ENCODE assay signal across 8 cellular contexts in the genomic region with DNA sequence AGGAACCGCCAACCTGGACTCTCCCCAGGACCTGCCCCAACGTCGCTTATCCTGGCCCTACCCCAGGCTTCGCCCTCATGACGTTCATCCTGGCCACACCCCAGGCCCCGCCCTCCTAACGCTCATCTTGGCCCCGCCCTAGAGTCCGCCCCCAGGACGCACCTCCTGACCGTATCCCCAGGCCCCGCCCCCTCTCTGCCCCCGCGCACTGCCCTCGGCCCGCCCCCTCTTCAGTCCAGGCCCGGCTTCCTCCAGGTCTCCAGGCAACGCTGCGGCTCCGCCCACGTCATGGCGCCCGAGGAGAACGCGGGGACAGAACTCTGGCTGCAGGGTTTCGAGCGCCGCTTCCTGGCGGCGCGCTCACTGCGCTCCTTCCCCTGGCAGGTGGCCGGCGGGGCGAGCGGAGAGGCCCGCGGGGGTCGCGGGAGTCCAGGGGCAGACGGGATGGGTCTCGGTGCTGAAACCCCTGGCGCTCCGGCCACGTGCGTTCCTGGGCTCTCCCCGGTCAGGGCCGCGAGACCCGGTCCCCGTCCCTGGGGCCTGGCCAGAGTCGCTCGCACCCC. TPM values are rescaled to one million over a fixed set of nuclear protein-coding genes. Genes with fewer than 3 reads are reported as not detected.
DNase-seq lines count a peak whose midpoint lies in the region; ATAC-seq and TF ChIP-seq lines count a peak whose summit lies in the region.
"Not testable (repeated sequence)": the region's sequence is repeated elsewhere in the genome, so short reads cannot be mapped to it uniquely, and the experiment has no call there.

No MANE protein-coding gene starts in this region.

- peak; percentile 72 for ATAC-seq in HG03378 (IDR thresholded peaks at IDR 0.05; ENCODE audit: unreplicated experiment)

- H3K4me3 ChIP-seq in iPS-18a (ENCODE audit: low read length) (peak overlapping the region; percentile 68), rectal smooth muscle tissue (ENCODE audit: low read length) (peak overlapping the region; percentile 68), tibial artery (peak overlapping the region; percentile 79 to 88)

- peak overlapping the region; percentile 59 for H3K27ac ChIP-seq in iPS-18a (ENCODE audit: low read length)
- peak overlapping the region; percentile 75 for H3K27ac ChIP-seq in rectal smooth muscle tissue (ENCODE audit: low read depth, low read length)
- H3K27ac ChIP-seq in tibial artery = peak overlapping the region; percentile 67 to 77

- not testable (repeated sequence) for H3K36me3 ChIP-seq in iPS-18a (ENCODE audit: control insufficient read depth, low read depth, low read length); rectal smooth muscle tissue (ENCODE audit: control insufficient read depth, insufficient read depth, low read length); tibial artery

- H3K36me3 Mint-ChIP-seq in activated CD4-positive, alpha-beta T cell treated with anti-CD3 and anti-CD28 coated beads, Interleukin-2, amount 10 ng/mL, durations not matched to agents 7 days and 5 days (ENCODE audit: low read depth) = not testable (repeated sequence)

- H3K27me3 ChIP-seq in iPS-18a (ENCODE audit: control insufficient read depth, insufficient read depth, low read length); rectal smooth muscle tissue (ENCODE audit: control insufficient read depth, insufficient read depth, low read length); tibial artery: not testable (repeated sequence)

- not testable (repeated sequence) for H3K9me3 Mint-ChIP-seq in activated CD4-positive, alpha-beta T cell treated with anti-CD3 and anti-CD28 coated beads, Interleukin-2, amount 10 ng/mL, durations not matched to agents 7 days and 5 days

- H3K4me3 Mint-ChIP-seq in activated CD4-positive, alpha-beta T cell treated with anti-CD3 and anti-CD28 coated beads, Interleukin-2, amount 10 ng/mL, durations not matched to agents 7 days and 5 days = peak overlapping the region; percentile 96

- H3K27me3 Mint-ChIP-seq in activated CD4-positive, alpha-beta T cell treated with anti-CD3 and anti-CD28 coated beads, Interleukin-2, amount 10 ng/mL, durations not matched to agents 7 days and 5 days = not testable (repeated sequence)

- intact Hi-C loops in tibial artery (cut with DNase I; ENCODE audit: low total_unique reads) = not testable (repeated sequence)

- CTCF ChIA-PET in activated CD4-positive, alpha-beta T cell treated with anti-CD3 and anti-CD28 coated beads, Interleukin-2, amount 10 ng/mL, durations not matched to agents 7 days and 5 days (lab: Charles Lee) = not testable (repeated sequence)

- H3K9ac ChIP-seq in iPS-18a (ENCODE audit: low read length) = peak overlapping the region; percentile 80
- not testable (repeated sequence) for H3K9ac ChIP-seq in rectal smooth muscle tissue (ENCODE audit: low read length)

- not testable (repeated sequence) for TF ChIP-seq CTCF in tibial artery (IDR thresholded peaks at IDR 0.05)

- not testable (repeated sequence) for H3K4me1 ChIP-seq in iPS-18a (ENCODE audit: control insufficient read depth, low read depth, low read length); rectal smooth muscle tissue (ENCODE audit: control insufficient read depth, insufficient read depth, low read length); tibial artery

- peaks cover 27% of the 10 kb centered on the region for H3K4me1 Mint-ChIP-seq in activated CD4-positive, alpha-beta T cell treated with anti-CD3 and anti-CD28 coated beads, Interleukin-2, amount 10 ng/mL, durations not matched to agents 7 days and 5 days

- not testable (repeated sequence) for H3K9me3 ChIP-seq in iPS-18a (ENCODE audit: control insufficient read depth, low read depth, low read length); tibial artery

- DNase-seq in GM04503 (ENCODE audit: low read depth) (peak; percentile 89), NCI-H526 (lab: John Stamatoyannopoulos, UW) (peak; percentile 80 to 89), tibial artery (peak; percentile 97 to 99)
- peak; percentile 98 for DNase-seq in activated CD4-positive, alpha-beta T cell treated with anti-CD3 and anti-CD28 coated beads, Interleukin-2, amount 10 ng/mL, durations not matched to agents 7 days and 5 days
- DNase-seq in central memory CD4-positive, alpha-beta T cell = peak; percentile 97

- POLR2A ChIA-PET in activated CD4-positive, alpha-beta T cell treated with anti-CD3 and anti-CD28 coated beads, Interleukin-2, amount 10 ng/mL, durations not matched to agents 7 days and 5 days (lab: Charles Lee) = not testable (repeated sequence)

- peak overlapping the region; percentile 100 for H3K27ac Mint-ChIP-seq in activated CD4-positive, alpha-beta T cell treated with anti-CD3 and anti-CD28 coated beads, Interleukin-2, amount 10 ng/mL, durations not matched to agents 7 days and 5 days

RNA-seq across cellular contexts. Expression of a gene that starts 17.1 kb away (rescaled TPM):
- not detected for total RNA-seq in activated CD4-positive, alpha-beta T cell treated with anti-CD3 and anti-CD28 coated beads, Interleukin-2, amount 10 ng/mL, durations not matched to agents 7 days and 5 days

RNA-seq across cellular contexts. Expression of a gene that starts 57.4 kb away (rescaled TPM):
- total RNA-seq in activated CD4-positive, alpha-beta T cell treated with anti-CD3 and anti-CD28 coated beads, Interleukin-2, amount 10 ng/mL, durations not matched to agents 7 days and 5 days = not detected

Comparison
In these comparisons a context has a peak if more than half of its experiments do, and no peak if none do; other contexts are left out.
1. Peak in every context shown above with its lines: DNase-seq, ATAC-seq, H3K4me3 ChIP-seq and H3K27ac ChIP-seq.